In genomic region chr1:224170748-224171478, GRCh38 we compare ENCODE assay signal across 1 cellular context.
A peak's percentile ranks its signal among the peaks of the same experiment; 100 is the strongest.
TF ChIP-seq lines count a peak whose summit lies in the region.

No MANE protein-coding gene starts in this region.

TF ChIP-seq in IMR-90, 13 proteins besides CTCF, POLR2A, EP300 and RAD21:
- no peak for TF ChIP-seq CHD1 (IDR thresholded peaks at IDR 0.05; ENCODE audit: low read depth, low read length)
- TF ChIP-seq SMC3 (IDR thresholded peaks at IDR 0.05; ENCODE audit: low read depth, low read length): peak; percentile 40
- 0 out of 2 replicates have a peak, but pooled peaks have one; percentile 18 for TF ChIP-seq FOS (IDR thresholded peaks at IDR 0.05; ENCODE audit: low read depth, low read length)
TF ChIP-seq in IMR-90: peak in this region for 2.
